In the genomic region with DNA sequence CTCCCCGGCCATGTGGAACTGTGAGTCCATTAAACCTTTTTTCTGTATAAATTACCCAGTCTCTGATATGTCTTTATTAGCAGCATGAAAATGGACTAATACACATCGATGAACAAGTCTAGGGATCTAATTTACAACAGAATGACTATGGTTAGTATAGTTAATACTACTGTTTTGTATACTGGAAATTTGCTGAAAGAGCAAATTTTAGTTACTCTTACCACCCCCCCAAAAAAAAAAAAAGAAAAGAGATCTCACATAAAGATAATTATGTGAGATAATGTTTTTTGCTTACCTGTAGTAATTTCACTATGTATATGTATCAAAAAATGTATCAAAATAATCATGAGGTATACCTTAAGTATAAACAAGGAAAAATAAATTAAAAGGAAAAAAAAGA, we compare ENCODE assay signal across 11 cellular contexts.
"Had no signal": no experiment of that assay in that cellular context is flagged by ENCODE, and none has a peak within 500 bp of the region (broad histone marks: within the 10 kb centered on the region; RNA-seq: fewer than 3 reads in every experiment).

No MANE protein-coding gene starts in this region.

- H3K27ac Mint-ChIP-seq: GM23338, H9, HFFc6 had no signal

- H3K4me2 ChIP-seq: GM23338 had no signal

- H3K27ac ChIP-seq: GM23248 had no signal

- H3K9ac ChIP-seq: GM23248 had no signal

- H3K9me3 Mint-ChIP-seq: GM23338 had no signal

- H3K4me3 ChIP-seq: GM23248, GM23338, HAP-1 had no signal

- ATAC-seq: GM23338, HCT116 had no signal

- DNase-seq: GM23248, GOT3, H7, H9, HCEC 1CT, HFFc6 had no signal

- H3K36me3 ChIP-seq: HAP-1 had no signal

- H3K4me3 Mint-ChIP-seq: GM23338, H9, HFFc6 had no signal

- FAIRE-seq: H1, H54 had no signal

- H3K9me3 ChIP-seq: HAP-1 had no signal

- H2AFZ ChIP-seq: GM23248, GM23338 had no signal

- H3K4me1 Mint-ChIP-seq: GM23338, H9 had no signal
